In the genomic region with DNA sequence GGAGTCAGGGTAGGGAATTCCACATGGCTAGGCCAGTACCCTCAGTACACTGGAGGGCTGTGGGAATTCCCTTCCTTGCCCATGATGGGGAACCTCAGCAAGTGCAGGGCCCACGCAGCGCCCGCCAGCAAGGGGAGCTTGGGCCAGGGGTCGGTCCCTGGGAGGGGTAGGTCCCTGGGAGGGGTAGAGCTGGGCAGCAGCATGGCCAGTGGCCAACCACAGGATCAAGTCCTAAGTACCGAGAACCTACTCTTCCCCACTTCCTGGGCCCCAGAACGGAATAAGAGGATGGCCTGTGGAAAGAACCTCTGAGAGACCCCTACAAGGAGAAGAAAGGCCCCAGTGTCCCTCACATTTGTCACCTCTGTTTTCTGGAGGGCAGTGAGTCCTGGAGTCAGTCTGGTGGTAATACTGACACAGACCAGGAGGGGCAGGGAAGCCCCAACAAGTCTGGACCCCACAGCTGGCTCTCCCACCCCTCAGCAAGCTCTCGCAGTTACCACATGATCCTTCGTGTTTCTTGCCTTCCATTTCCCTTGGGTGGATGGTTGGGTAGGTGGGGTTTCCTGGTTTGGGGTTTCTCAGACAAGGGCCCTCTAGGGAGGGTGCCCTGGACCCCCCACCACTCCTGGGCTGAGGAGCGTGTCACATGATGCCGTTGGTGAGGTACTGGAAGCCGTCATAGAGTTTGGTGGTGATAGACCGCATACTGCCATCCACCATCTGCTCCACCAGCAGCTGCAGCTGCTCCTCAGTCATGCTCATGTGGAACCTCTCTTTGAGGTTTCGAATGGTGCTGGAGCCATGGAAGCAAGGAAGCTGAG, we compare ENCODE assay signal across 10 cellular contexts. TPM values are rescaled to one million over a fixed set of nuclear protein-coding genes. Genes with fewer than 3 reads are reported as not detected.
DNase-seq lines count a peak whose midpoint lies in the region; ATAC-seq and TF ChIP-seq lines count a peak whose summit lies in the region.
"Had no signal": no experiment of that assay in that cellular context is flagged by ENCODE, and none has a peak within 500 bp of the region (broad histone marks: within the 10 kb centered on the region; RNA-seq: fewer than 3 reads in every experiment).

No MANE protein-coding gene starts in this region.

- H3K36me3 ChIP-seq in Caco-2 (ENCODE audit: control insufficient read depth, insufficient read depth, low read length) (peaks cover 3% of the 10 kb centered on the region), suprapubic skin (peaks cover 100% of the 10 kb centered on the region)

- no peak overlapping the region for H3K56ac ChIP-seq in H9 (ENCODE audit: insufficient read length, low read depth, low read length)

- no peaks in the 10 kb centered on the region for H3K23me2 ChIP-seq in H9 (ENCODE audit: insufficient read length, low read depth, low read length, poor library complexity, severe bottlenecking)

- no peak overlapping the region for H2BK120ac ChIP-seq in H9 (ENCODE audit: low read depth, low read length, poor library complexity, severe bottlenecking)

- H3K23ac ChIP-seq in H9 (ENCODE audit: insufficient read length, low read depth, low read length): no peak overlapping the region

- no peak overlapping the region for H2BK5ac ChIP-seq in H9 (ENCODE audit: insufficient read length, low read length)

- H3K18ac ChIP-seq in H9 (ENCODE audit: insufficient read length, low read depth, low read length): no peak overlapping the region

- CTCF ChIA-PET in Caco-2 (lab: Charles Lee): interaction anchor here (1.1 kb wide), 1 partner anchor 49 kb away, joined by 4 read pairs; no protein-coding TSS in a partner anchor

- H3K9me3 ChIP-seq in Caco-2 (no peaks in the 10 kb centered on the region), H9 (ENCODE audit: control insufficient read depth, low read depth, low read length) (no peaks in the 10 kb centered on the region), suprapubic skin (no peaks in the 10 kb centered on the region)

- no peak overlapping the region for H3K4ac ChIP-seq in H9 (ENCODE audit: low read depth, low read length)

- H4K20me1 ChIP-seq in H9 (ENCODE audit: control insufficient read depth, insufficient read depth, insufficient read length): peaks cover under 1% of the 10 kb centered on the region

- H4K8ac ChIP-seq in H9 (replicated peaks; ENCODE audit: insufficient read length, low read depth, low read length): no peak overlapping the region

- H3K4me1 Mint-ChIP-seq in Caco-2 (ENCODE audit: low read depth, unreplicated experiment): no peaks in the 10 kb centered on the region
- H3K4me1 Mint-ChIP-seq in H9: peaks cover 36 to 56% of the 10 kb centered on the region in 2 experiments
- H3K4me1 Mint-ChIP-seq in natural killer cell: peaks cover 36 to 57% of the 10 kb centered on the region in 2 donors

- BruUV-seq in Caco-2 (replicated peaks; lab: Mats Ljungman, UMichigan): TSS peak; percentile 19

- no peak overlapping the region for H3K27ac ChIP-seq in H9 (ENCODE audit: insufficient read length, low read depth, low read length)
- H3K27ac ChIP-seq in suprapubic skin: no peak overlapping the region

- no peak for TF ChIP-seq EP300 in suprapubic skin (IDR thresholded peaks at IDR 0.05)

- H2AK5ac ChIP-seq in H9 (ENCODE audit: insufficient read length, low read length): no peak overlapping the region

- H3K4me2 ChIP-seq in H9 (ENCODE audit: insufficient read depth, insufficient read length, low read length): no peak overlapping the region

- H2BK15ac ChIP-seq in H9 (ENCODE audit: low read depth, low read length): no peak overlapping the region

- intact Hi-C loops in Caco-2 (cut with micrococcal nuclease; ENCODE audit: unreplicated experiment): no loop called here
- intact Hi-C loops in natural killer cell (cut with micrococcal nuclease): no loop called here

- no peaks in the 10 kb centered on the region for H3K79me1 ChIP-seq in H9 (ENCODE audit: insufficient read depth, low read depth, low read length, poor library complexity, severe bottlenecking)

- peaks cover 78% of the 10 kb centered on the region for H3K36me3 Mint-ChIP-seq in Caco-2 (ENCODE audit: insufficient read depth, unreplicated experiment)
- peaks cover 38 to 76% (median 68%) of the 10 kb centered on the region in 3 experiments for H3K36me3 Mint-ChIP-seq in H9 (ENCODE audit: insufficient read depth in 1 of 3, low read depth in 3 of 3)
- H3K36me3 Mint-ChIP-seq in natural killer cell: no peaks in the 10 kb centered on the region

- no peak overlapping the region for H3K9ac ChIP-seq in H9 (ENCODE audit: extremely low read depth, insufficient read length, low read length)

- H2BK12ac ChIP-seq in H9 (ENCODE audit: insufficient read length, low read depth, low read length): no peak overlapping the region

- H3T11ph ChIP-seq in H9 (ENCODE audit: low read length): no peak overlapping the region

- H4K91ac ChIP-seq in H9 (ENCODE audit: insufficient read length, low read depth, low read length): no peak overlapping the region

- POLR2A ChIA-PET in Caco-2 (lab: Charles Lee): no interaction called here

- TF ChIP-seq CTCF in Caco-2 (IDR thresholded peaks at IDR 0.05; ENCODE audit: insufficient read depth in 1 of 2, low read depth in 1 of 2, low read length in 1 of 2, severe bottlenecking in 1 of 2, unreplicated experiment in 1 of 2) (no peak), H9 (conservative IDR thresholded peaks at IDR 0.05) (peak; percentile 28; the same call in 1 of the 3 replicates), astrocyte of the spinal cord (IDR thresholded peaks at IDR 0.05; ENCODE audit: low read depth, low read length) (peak; percentile 7), natural killer cell (IDR thresholded peaks at IDR 0.05) (no peak), suprapubic skin (IDR thresholded peaks at IDR 0.05) (no peak)

- H3K4me3 ChIP-seq in Caco-2 (ENCODE audit: low read depth, low read length) (no peak overlapping the region), astrocyte of the spinal cord (ENCODE audit: low read depth, low read length) (no peak overlapping the region), suprapubic skin (no peak overlapping the region)

- H4K5ac ChIP-seq in H9 (ENCODE audit: insufficient read length, low read depth, low read length): no peak overlapping the region

- ATAC-seq in natural killer cell: peak; percentile 72 to 82 (median 82)
- ATAC-seq in GM18498 (IDR thresholded peaks at IDR 0.05; ENCODE audit: unreplicated experiment): no peak

- no peak overlapping the region for H2AFZ ChIP-seq in H9 (ENCODE audit: low read length)

- DNase-seq in Caco-2 (no peak), H9 (no peak), astrocyte of the spinal cord (ENCODE audit: low read depth, low spot score) (no peak), natural killer cell (peak; percentile 63), NCI-H2081 (lab: John Stamatoyannopoulos, UW) (no peak), suprapubic skin (ENCODE audit: low spot score in 2 of 2) (no peak), inferior parietal cortex (ENCODE audit: extremely low spot score) (no peak)
- DNase-seq: NCI-H446 treated with DMSO at 0.1 percent for 48 hours; stimulated activated CD4-positive, alpha-beta T cell treated with anti-CD3 and anti-CD28 coated beads, Interleukin-12 subunit alpha, Interleukin-12 subunit beta, amount 100 ng/mL, for 4 hours had no signal

- H3K27me3 Mint-ChIP-seq in Caco-2 (ENCODE audit: insufficient read depth, unreplicated experiment) (no peaks in the 10 kb centered on the region), H9 (ENCODE audit: low read depth) (peaks cover 2% of the 10 kb centered on the region; the same call in 1 of the 2 replicates), natural killer cell (ENCODE audit: low read depth in 2 of 2) (no peaks in the 10 kb centered on the region)

- no peaks in the 10 kb centered on the region for H3K4me1 ChIP-seq in Caco-2
- peaks cover 4% of the 10 kb centered on the region; the same call in 1 of the 2 replicates for H3K4me1 ChIP-seq in H9 (ENCODE audit: insufficient read depth, low read length)
- H3K4me1 ChIP-seq in suprapubic skin: no peaks in the 10 kb centered on the region

- H3K27ac Mint-ChIP-seq in Caco-2 (ENCODE audit: unreplicated experiment) (no peak overlapping the region), H9 (peak overlapping the region in 2 of 3 experiments; percentile 80 to 94; a peak in 4 of 7 replicates), natural killer cell (peak overlapping the region; percentile 91 to 96)

- no peak overlapping the region for H2BK20ac ChIP-seq in H9 (ENCODE audit: low read depth, low read length, poor library complexity, severe bottlenecking)

- H3K79me2 ChIP-seq in H9 (ENCODE audit: insufficient read depth, low read length): no peaks in the 10 kb centered on the region

- H3K4me3 Mint-ChIP-seq in Caco-2 (ENCODE audit: unreplicated experiment): no peak overlapping the region
- H3K4me3 Mint-ChIP-seq in H9: no peak overlapping the region; a peak in 1 of 5 replicates
- peak overlapping the region; percentile 59 for H3K4me3 Mint-ChIP-seq in natural killer cell

- WGBS in H9 (ENCODE audit: extremely low coverage, insufficient read length, low lambda C conversion rate): no CpG with 5 or more reads among the region's 13 CpGs
- 74% methylated on average over 9 of the region's 13 CpGs for WGBS in suprapubic skin

- in situ Hi-C loops in astrocyte of the spinal cord (cut with HindIII; ENCODE audit: low sequenced_read_pairs): no loop called here

- TF ChIP-seq POLR2A in suprapubic skin (IDR thresholded peaks at IDR 0.05): no peak

- no peak overlapping the region for H3K14ac ChIP-seq in H9 (ENCODE audit: insufficient read depth, low read length)

- H3K9me3 Mint-ChIP-seq in Caco-2 (ENCODE audit: unreplicated experiment): no peaks in the 10 kb centered on the region
- no peaks in the 10 kb centered on the region; a peak in 1 of 5 replicates for H3K9me3 Mint-ChIP-seq in H9
- no peaks in the 10 kb centered on the region for H3K9me3 Mint-ChIP-seq in natural killer cell

- H3K27me3 ChIP-seq in Caco-2 (replicated peaks; ENCODE audit: control insufficient read depth, insufficient read depth, low read length): no peaks in the 10 kb centered on the region
- H3K27me3 ChIP-seq in H9 (ENCODE audit: insufficient read depth, low read length): no peaks in the 10 kb centered on the region
- no peaks in the 10 kb centered on the region for H3K27me3 ChIP-seq in suprapubic skin

RNA-seq across cellular contexts. Expression of a gene that starts 10.3 kb away (rescaled TPM):
- total RNA-seq in Caco-2 (2022): 23.9 and 30.2 TPM in 2 replicates
- total RNA-seq in H9 (2021): 52.9 and 58.2 TPM in 2 replicates
- total RNA-seq in natural killer cell: 10 to 100 TPM; 48.1 to 52.2 (median 48.6) TPM
- total RNA-seq in suprapubic skin: 10 to 100 TPM; 23.6 to 36.8 (median 29.7) TPM

RNA-seq across cellular contexts. Expression of a gene that starts 34.8 kb away (rescaled TPM):
- total RNA-seq in Caco-2 (2022) (49.7 and 52.7 TPM in 2 replicates), H9 (2021) (39.1 and 39.2 TPM in 2 replicates), natural killer cell (10 to 100 TPM; 68.2 to 99.3 (median 95.0) TPM), suprapubic skin (100 to 1,000 TPM in 1 of 4 donors, 10 to 100 TPM in 3; 50.0 to 102 (median 60.3) TPM)

RNA-seq across cellular contexts. Expression of a gene that starts 37.9 kb away (rescaled TPM):
- total RNA-seq in Caco-2 (2022) (250 and 253 TPM in 2 replicates), H9 (2021) (205 and 207 TPM in 2 replicates), natural killer cell (100 to 1,000 TPM in 1 of 3 donors, 10 to 100 TPM in 2; 94.2 to 101 (median 99.3) TPM), suprapubic skin (100 to 1,000 TPM; 101 to 133 (median 119) TPM)

RNA-seq across cellular contexts. Expression of a gene that starts 54.6 kb away (rescaled TPM):
- total RNA-seq in Caco-2 (2022) (23.3 and 25.0 TPM in 2 replicates), H9 (2021) (65.1 and 72.7 TPM in 2 replicates), natural killer cell (100 to 1,000 TPM in 2 of 3 donors, 10 to 100 TPM in 1; 72.6 to 111 (median 110) TPM), suprapubic skin (10 to 100 TPM; 18.0 to 22.1 (median 18.5) TPM)

Comparison
In these comparisons a context has a peak if more than half of its experiments do, and no peak if none do; other contexts are left out.
1. CTCF ChIP-seq: peak in H9 (single experiment) and astrocyte of the spinal cord (single experiment); none in Caco-2 (0 of 2), natural killer cell (single experiment) and suprapubic skin (0 of 2).